Comparison of ENCODE assay signal across 7 cellular contexts in the genomic region with DNA sequence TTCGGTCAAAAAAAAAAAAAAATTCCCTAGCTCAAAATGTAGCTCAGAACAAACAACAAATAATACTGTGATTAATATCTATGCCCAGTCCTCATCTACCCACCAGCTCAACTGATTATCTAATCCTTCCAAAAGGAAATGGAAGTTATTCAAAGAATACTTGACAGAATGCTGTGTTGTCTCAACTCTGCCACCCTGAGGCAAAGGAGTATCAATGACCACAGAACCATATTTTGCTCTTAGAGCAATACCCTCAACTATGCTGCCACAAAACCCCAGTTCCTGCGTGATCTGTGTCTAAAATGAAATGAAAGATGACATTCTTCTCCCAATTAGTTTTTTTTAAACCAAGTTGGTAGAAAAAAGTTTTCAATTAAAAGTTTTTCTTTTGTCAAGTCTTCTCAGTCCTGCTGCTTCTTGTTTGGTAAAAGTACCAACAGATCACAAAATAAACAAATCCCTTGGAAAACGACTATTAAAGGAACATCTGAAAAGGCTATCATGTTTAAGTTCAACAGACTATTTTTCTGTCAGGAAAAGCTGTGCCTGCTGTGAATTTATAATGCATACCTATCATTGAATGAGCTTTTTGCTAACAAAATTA. TPM values are rescaled to one million over a fixed set of nuclear protein-coding genes. Genes with fewer than 3 reads are reported as not detected.
DNase-seq lines count a peak whose midpoint lies in the region; ATAC-seq, FAIRE-seq and TF ChIP-seq lines count a peak whose summit lies in the region.

No MANE protein-coding gene starts in this region.

- peak overlapping the region; percentile 27 for H3K9ac ChIP-seq in skeletal muscle satellite cell (ENCODE audit: low read depth, low read length)

- no peak overlapping the region for H3K4me2 ChIP-seq in skeletal muscle satellite cell (ENCODE audit: low read length)

- peaks cover 28% of the 10 kb centered on the region for H3K4me1 ChIP-seq in skeletal muscle satellite cell (ENCODE audit: control insufficient read depth, insufficient read depth, low read length)

- FAIRE-seq in TTC549 (lab: Jason Lieb, UNC): peak; percentile 13

- no peak for ATAC-seq in HG03108 (IDR thresholded peaks at IDR 0.05; ENCODE audit: unreplicated experiment)

- peaks cover 68% of the 10 kb centered on the region for H3K36me3 ChIP-seq in skeletal muscle satellite cell (ENCODE audit: insufficient read depth, low read length)

- no peaks in the 10 kb centered on the region for H3K9me3 ChIP-seq in skeletal muscle satellite cell (replicated peaks; ENCODE audit: low read length)

- TF ChIP-seq RAD21 in Ishikawa (IDR thresholded peaks at IDR 0.05; ENCODE audit: low read depth): peak; percentile 61

- H3K27me3 ChIP-seq in skeletal muscle satellite cell (ENCODE audit: control insufficient read depth, insufficient read depth, low read length): no peaks in the 10 kb centered on the region

- no peak for TF ChIP-seq EP300 in Ishikawa (IDR thresholded peaks at IDR 0.05; ENCODE audit: borderline replicate concordance)

- DNase-seq in ELR (ENCODE audit: low read depth): peak; percentile 53
- DNase-seq in germinal center (ENCODE audit: low spot score): peak; percentile 14
- DNase-seq in ecto neural progenitor cell (ENCODE audit: low spot score): no peak

- H3K4me3 ChIP-seq in skeletal muscle satellite cell (ENCODE audit: low read length): no peak overlapping the region

TF ChIP-seq in Ishikawa, 13 proteins besides CTCF, POLR2A, EP300 and RAD21:
- TF ChIP-seq TCF12 (IDR thresholded peaks at IDR 0.05; ENCODE audit: low read depth) (no peak), YY1 (IDR thresholded peaks at IDR 0.05; ENCODE audit: low read depth) (no peak), ZBTB7A (IDR thresholded peaks at IDR 0.05; ENCODE audit: low read depth) (no peak), CEBPB (IDR thresholded peaks at IDR 0.05) (no peak)
- TF ChIP-seq, protein P1, sequence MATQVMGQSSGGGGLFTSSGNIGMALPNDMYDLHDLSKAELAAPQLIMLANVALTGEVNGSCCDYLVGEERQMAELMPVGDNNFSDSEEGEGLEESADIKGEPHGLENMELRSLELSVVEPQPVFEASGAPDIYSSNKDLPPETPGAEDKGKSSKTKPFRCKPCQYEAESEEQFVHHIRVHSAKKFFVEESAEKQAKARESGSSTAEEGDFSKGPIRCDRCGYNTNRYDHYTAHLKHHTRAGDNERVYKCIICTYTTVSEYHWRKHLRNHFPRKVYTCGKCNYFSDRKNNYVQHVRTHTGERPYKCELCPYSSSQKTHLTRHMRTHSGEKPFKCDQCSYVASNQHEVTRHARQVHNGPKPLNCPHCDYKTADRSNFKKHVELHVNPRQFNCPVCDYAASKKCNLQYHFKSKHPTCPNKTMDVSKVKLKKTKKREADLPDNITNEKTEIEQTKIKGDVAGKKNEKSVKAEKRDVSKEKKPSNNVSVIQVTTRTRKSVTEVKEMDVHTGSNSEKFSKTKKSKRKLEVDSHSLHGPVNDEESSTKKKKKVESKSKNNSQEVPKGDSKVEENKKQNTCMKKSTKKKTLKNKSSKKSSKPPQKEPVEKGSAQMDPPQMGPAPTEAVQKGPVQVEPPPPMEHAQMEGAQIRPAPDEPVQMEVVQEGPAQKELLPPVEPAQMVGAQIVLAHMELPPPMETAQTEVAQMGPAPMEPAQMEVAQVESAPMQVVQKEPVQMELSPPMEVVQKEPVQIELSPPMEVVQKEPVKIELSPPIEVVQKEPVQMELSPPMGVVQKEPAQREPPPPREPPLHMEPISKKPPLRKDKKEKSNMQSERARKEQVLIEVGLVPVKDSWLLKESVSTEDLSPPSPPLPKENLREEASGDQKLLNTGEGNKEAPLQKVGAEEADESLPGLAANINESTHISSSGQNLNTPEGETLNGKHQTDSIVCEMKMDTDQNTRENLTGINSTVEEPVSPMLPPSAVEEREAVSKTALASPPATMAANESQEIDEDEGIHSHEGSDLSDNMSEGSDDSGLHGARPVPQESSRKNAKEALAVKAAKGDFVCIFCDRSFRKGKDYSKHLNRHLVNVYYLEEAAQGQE (IDR thresholded peaks at IDR 0.05; ENCODE audit: low read depth): no peak
- TF ChIP-seq, protein P2, sequence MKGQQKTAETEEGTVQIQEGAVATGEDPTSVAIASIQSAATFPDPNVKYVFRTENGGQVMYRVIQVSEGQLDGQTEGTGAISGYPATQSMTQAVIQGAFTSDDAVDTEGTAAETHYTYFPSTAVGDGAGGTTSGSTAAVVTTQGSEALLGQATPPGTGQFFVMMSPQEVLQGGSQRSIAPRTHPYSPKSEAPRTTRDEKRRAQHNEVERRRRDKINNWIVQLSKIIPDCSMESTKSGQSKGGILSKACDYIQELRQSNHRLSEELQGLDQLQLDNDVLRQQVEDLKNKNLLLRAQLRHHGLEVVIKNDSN (IDR thresholded peaks at IDR 0.05): no peak

RNA-seq across cellular contexts. Expression of gene RBM28, which starts 21.6 kb away (rescaled TPM):
- total RNA-seq in skeletal muscle satellite cell (2012; rRNA removed): 14.9 and 18.3 TPM in 2 replicates

RNA-seq across cellular contexts. Expression of gene PRRT4, which starts 39.3 kb away (rescaled TPM):
- under 0.01 and 0.44 TPM in 2 replicates for total RNA-seq in skeletal muscle satellite cell (2012; rRNA removed)
